In the genomic region with DNA sequence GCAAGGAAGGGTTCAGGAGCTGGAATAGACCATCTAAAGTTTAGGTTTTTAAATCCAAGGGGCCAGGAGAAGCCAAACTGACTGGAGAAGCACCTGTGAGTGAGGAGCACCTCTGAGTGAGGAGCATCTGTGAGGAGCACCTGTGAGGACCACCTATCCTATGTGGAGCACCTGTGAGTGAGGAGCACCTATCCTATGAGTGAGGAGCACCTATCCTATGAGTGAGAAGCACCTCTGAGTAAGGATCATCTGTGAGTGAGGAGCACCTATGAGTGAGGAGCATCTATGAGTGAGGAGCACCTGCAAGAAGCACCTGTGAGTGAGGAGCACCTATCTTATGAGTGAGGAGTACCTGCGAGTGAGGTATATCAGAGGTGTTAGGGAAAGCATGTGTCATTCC, we compare ENCODE assay signal across 38 cellular contexts. TPM values are rescaled to one million over a fixed set of nuclear protein-coding genes. Genes with fewer than 3 reads are reported as not detected.
"Had no signal": no experiment of that assay in that cellular context is flagged by ENCODE, and none has a peak within 500 bp of the region (broad histone marks: within the 10 kb centered on the region; RNA-seq: fewer than 3 reads in every experiment).

No MANE protein-coding gene starts in this region.

- H3K4me1 ChIP-seq: adrenal gland, body of pancreas, breast epithelium had no signal

- H3K4me3 ChIP-seq: adrenal gland, body of pancreas, breast epithelium had no signal

- H3K36me3 ChIP-seq: adrenal gland, brain microvascular endothelial cell, breast epithelium had no signal

- H3K27ac ChIP-seq: adrenal gland, body of pancreas, brain microvascular endothelial cell, breast epithelium, VCaP had no signal

- FAIRE-seq: astrocyte, TTC549 had no signal

- H3K9me3 ChIP-seq: adrenal gland, body of pancreas, breast epithelium had no signal

- H3K27me3 ChIP-seq: adrenal gland, body of pancreas, brain microvascular endothelial cell, breast epithelium had no signal

- DNase-seq: activated B cell treated with CpG ODN at 0.5 μM for 24 hours; activated CD4-positive, alpha-beta memory T cell treated with anti-CD3 and anti-CD28 coated beads for 36 hours; activated CD4-positive, alpha-beta T cell treated with anti-CD3 and anti-CD28 coated beads for 4 hours; activated CD4-positive, alpha-beta T cell treated with anti-CD3 and anti-CD28 coated beads, Interleukin-2, amount 10 ng/mL, durations not matched to agents 24 days and 14 days; activated CD4-positive, alpha-beta T cell treated with anti-CD3 and anti-CD28 coated beads, Interleukin-2, amount 50 U/mL, for 1 hour; activated CD4-positive, alpha-beta T cell treated with anti-CD3 and anti-CD28 coated beads, Interleukin-2, amount 50 U/mL, for 4 hours; activated CD4-positive, CD25-positive, alpha-beta regulatory T cell treated with anti-CD3 and anti-CD28 coated beads, Interleukin-2, amount 50 U/mL, for 72 hours; activated CD8-positive, alpha-beta memory T cell treated with anti-CD3 and anti-CD28 coated beads, Interleukin-2, amount 50 U/mL, for 4 hours; activated CD8-positive, alpha-beta T cell treated with anti-CD3 and anti-CD28 coated beads for 36 hours; activated effector memory CD4-positive, alpha-beta T cell treated with anti-CD3 and anti-CD28 coated beads, Interleukin-2, amount 50 U/mL, for 16 hours; activated gamma-delta T cell treated with Interleukin-2 at 50 U/mL for 16 hours; activated naive CD4-positive, alpha-beta T cell; activated naive CD4-positive, alpha-beta T cell treated with anti-CD3 and anti-CD28 coated beads for 36 hours; activated naive CD4-positive, alpha-beta T cell treated with anti-CD3 and anti-CD28 coated beads, Interleukin-2, amount 50 U/mL, for 16 hours; activated naive CD8-positive, alpha-beta T cell treated with anti-CD3 and anti-CD28 coated beads for 36 hours; activated T-cell treated with anti-CD3 and anti-CD28 coated beads for 4 hours; activated T-cell treated with anti-CD3 and anti-CD28 coated beads, Interleukin-2, amount 50 U/mL, for 1 hour; activated T-cell treated with anti-CD3 and anti-CD28 coated beads, Interleukin-2, amount 50 U/mL, for 4 hours; activated T-cell treated with anti-CD3 and anti-CD28 coated beads, Interleukin-2, amount 50 U/mL, for 72 hours; adrenal gland; amniotic stem cell; aorta; body of pancreas; brain microvascular endothelial cell; central memory CD4-positive, alpha-beta T cell; T-helper 1 cell; T-helper 2 cell; T-helper 9 cell had no signal

- ATAC-seq: activated CD8-positive, alpha-beta T cell treated with anti-CD3 and anti-CD28 coated beads for 36 hours; activated naive CD4-positive, alpha-beta T cell treated with anti-CD3 and anti-CD28 coated beads, Interleukin-2, amount 50 U/mL, for 72 hours; activated T-cell treated with anti-CD3 and anti-CD28 coated beads, Interleukin-2, amount 50 U/mL, for 4 hours; activated T-cell treated with anti-CD3 and anti-CD28 coated beads, Interleukin-2, amount 50 U/mL, for 72 hours; activated T-helper 17 cell treated with anti-CD3 and anti-CD28 coated beads, Interleukin-2, amount 50 U/mL, for 72 hours; body of pancreas had no signal

RNA-seq across cellular contexts. Expression of a gene that starts 8.0 kb away (rescaled TPM):
- total RNA-seq: activated B cell treated with CpG ODN at 0.5 μM for 24 hours; activated CD4-positive, alpha-beta memory T cell treated with anti-CD3 and anti-CD28 coated beads for 36 hours; activated CD4-positive, alpha-beta T cell treated with anti-CD3 and anti-CD28 coated beads, Interleukin-2, amount 10 ng/mL, durations not matched to agents 24 days and 14 days; activated CD8-positive, alpha-beta memory T cell treated with anti-CD3 and anti-CD28 coated beads for 36 hours; activated CD8-positive, alpha-beta T cell treated with anti-CD3 and anti-CD28 coated beads for 36 hours; activated naive CD4-positive, alpha-beta T cell treated with anti-CD3 and anti-CD28 coated beads for 36 hours; activated naive CD8-positive, alpha-beta T cell treated with anti-CD3 and anti-CD28 coated beads for 36 hours; activated T-cell treated with anti-CD3 and anti-CD28 coated beads, Interleukin-2, amount 50 U/mL, for 4 hours; activated T-helper 1 cell treated with anti-CD3 and anti-CD28 coated beads, Interleukin-12 subunit alpha, Interleukin-12 subunit beta, Interleukin-2, Interleukin-4 antibody, amounts not matched to agents 30 ng/mL and 10 ng/mL and 1 ng/mL, durations not matched to agents 14 hours and 24 hours and 36 hours; adrenal gland; aorta; astrocyte; body of pancreas; cardiac septum; cerebellum had no signal
- polyA plus RNA-seq: adrenal gland, aorta had no signal

RNA-seq across cellular contexts. Expression of a gene that starts 23.4 kb away (rescaled TPM):
- total RNA-seq: activated B cell treated with CpG ODN at 0.5 μM for 24 hours; activated CD4-positive, alpha-beta memory T cell treated with anti-CD3 and anti-CD28 coated beads for 36 hours; activated CD4-positive, alpha-beta T cell treated with anti-CD3 and anti-CD28 coated beads, Interleukin-2, amount 10 ng/mL, durations not matched to agents 24 days and 14 days; activated CD8-positive, alpha-beta memory T cell treated with anti-CD3 and anti-CD28 coated beads for 36 hours; activated CD8-positive, alpha-beta T cell treated with anti-CD3 and anti-CD28 coated beads for 36 hours; activated naive CD4-positive, alpha-beta T cell treated with anti-CD3 and anti-CD28 coated beads for 36 hours; activated naive CD4-positive, alpha-beta T cell treated with anti-CD3 and anti-CD28 coated beads, Interleukin-2, amount 50 U/mL, for 72 hours; activated naive CD8-positive, alpha-beta T cell treated with anti-CD3 and anti-CD28 coated beads for 36 hours; activated T-cell treated with anti-CD3 and anti-CD28 coated beads, Interleukin-2, amount 50 U/mL, for 4 hours; activated T-cell treated with anti-CD3 and anti-CD28 coated beads, Interleukin-2, amount 50 U/mL, for 72 hours; activated T-helper 1 cell treated with anti-CD3 and anti-CD28 coated beads, Interleukin-12 subunit alpha, Interleukin-12 subunit beta, Interleukin-2, Interleukin-4 antibody, amounts not matched to agents 30 ng/mL and 10 ng/mL and 1 ng/mL, durations not matched to agents 14 hours and 24 hours and 36 hours; activated T-helper 17 cell treated with anti-CD3 and anti-CD28 coated beads, Interleukin-2, amount 50 U/mL, for 72 hours; aorta; astrocyte; body of pancreas; cardiac septum had no signal
- polyA plus RNA-seq: aorta had no signal

RNA-seq across cellular contexts. Expression of a gene that starts 50.8 kb away (rescaled TPM):
- total RNA-seq: activated B cell treated with CpG ODN at 0.5 μM for 24 hours; activated CD4-positive, alpha-beta memory T cell treated with anti-CD3 and anti-CD28 coated beads for 36 hours; activated CD4-positive, alpha-beta T cell treated with anti-CD3 and anti-CD28 coated beads, Interleukin-2, amount 10 ng/mL, durations not matched to agents 24 days and 14 days; activated CD8-positive, alpha-beta memory T cell treated with anti-CD3 and anti-CD28 coated beads for 36 hours; activated CD8-positive, alpha-beta T cell treated with anti-CD3 and anti-CD28 coated beads for 36 hours; activated naive CD4-positive, alpha-beta T cell treated with anti-CD3 and anti-CD28 coated beads for 36 hours; activated naive CD4-positive, alpha-beta T cell treated with anti-CD3 and anti-CD28 coated beads, Interleukin-2, amount 50 U/mL, for 72 hours; activated naive CD8-positive, alpha-beta T cell treated with anti-CD3 and anti-CD28 coated beads for 36 hours; activated T-cell treated with anti-CD3 and anti-CD28 coated beads, Interleukin-2, amount 50 U/mL, for 4 hours; activated T-cell treated with anti-CD3 and anti-CD28 coated beads, Interleukin-2, amount 50 U/mL, for 72 hours; activated T-helper 1 cell treated with anti-CD3 and anti-CD28 coated beads, Interleukin-12 subunit alpha, Interleukin-12 subunit beta, Interleukin-2, Interleukin-4 antibody, amounts not matched to agents 30 ng/mL and 10 ng/mL and 1 ng/mL, durations not matched to agents 14 hours and 24 hours and 36 hours; adrenal gland; aorta; astrocyte; body of pancreas; breast epithelium; cardiac septum; cerebellum had no signal
- polyA plus RNA-seq: adrenal gland, aorta had no signal

RNA-seq across cellular contexts. Expression of a gene that starts 53.7 kb away (rescaled TPM):
- total RNA-seq: activated B cell treated with CpG ODN at 0.5 μM for 24 hours; activated CD4-positive, alpha-beta memory T cell treated with anti-CD3 and anti-CD28 coated beads for 36 hours; activated CD4-positive, alpha-beta T cell treated with anti-CD3 and anti-CD28 coated beads, Interleukin-2, amount 10 ng/mL, durations not matched to agents 24 days and 14 days; activated CD8-positive, alpha-beta memory T cell treated with anti-CD3 and anti-CD28 coated beads for 36 hours; activated CD8-positive, alpha-beta T cell treated with anti-CD3 and anti-CD28 coated beads for 36 hours; activated naive CD4-positive, alpha-beta T cell treated with anti-CD3 and anti-CD28 coated beads for 36 hours; activated naive CD4-positive, alpha-beta T cell treated with anti-CD3 and anti-CD28 coated beads, Interleukin-2, amount 50 U/mL, for 72 hours; activated naive CD8-positive, alpha-beta T cell treated with anti-CD3 and anti-CD28 coated beads for 36 hours; activated T-cell treated with anti-CD3 and anti-CD28 coated beads, Interleukin-2, amount 50 U/mL, for 4 hours; activated T-cell treated with anti-CD3 and anti-CD28 coated beads, Interleukin-2, amount 50 U/mL, for 72 hours; activated T-helper 1 cell treated with anti-CD3 and anti-CD28 coated beads, Interleukin-12 subunit alpha, Interleukin-12 subunit beta, Interleukin-2, Interleukin-4 antibody, amounts not matched to agents 30 ng/mL and 10 ng/mL and 1 ng/mL, durations not matched to agents 14 hours and 24 hours and 36 hours; adrenal gland; aorta; astrocyte; body of pancreas; cardiac septum; cerebellum had no signal
- polyA plus RNA-seq: adrenal gland, aorta had no signal

RNA-seq across cellular contexts. Expression of a gene that starts 54.9 kb away (rescaled TPM):
- total RNA-seq: activated B cell treated with CpG ODN at 0.5 μM for 24 hours; activated CD4-positive, alpha-beta memory T cell treated with anti-CD3 and anti-CD28 coated beads for 36 hours; activated CD4-positive, alpha-beta T cell treated with anti-CD3 and anti-CD28 coated beads, Interleukin-2, amount 10 ng/mL, durations not matched to agents 24 days and 14 days; activated CD8-positive, alpha-beta memory T cell treated with anti-CD3 and anti-CD28 coated beads for 36 hours; activated CD8-positive, alpha-beta T cell treated with anti-CD3 and anti-CD28 coated beads for 36 hours; activated naive CD4-positive, alpha-beta T cell treated with anti-CD3 and anti-CD28 coated beads for 36 hours; activated naive CD4-positive, alpha-beta T cell treated with anti-CD3 and anti-CD28 coated beads, Interleukin-2, amount 50 U/mL, for 72 hours; activated naive CD8-positive, alpha-beta T cell treated with anti-CD3 and anti-CD28 coated beads for 36 hours; activated T-cell treated with anti-CD3 and anti-CD28 coated beads, Interleukin-2, amount 50 U/mL, for 4 hours; activated T-cell treated with anti-CD3 and anti-CD28 coated beads, Interleukin-2, amount 50 U/mL, for 72 hours; activated T-helper 1 cell treated with anti-CD3 and anti-CD28 coated beads, Interleukin-12 subunit alpha, Interleukin-12 subunit beta, Interleukin-2, Interleukin-4 antibody, amounts not matched to agents 30 ng/mL and 10 ng/mL and 1 ng/mL, durations not matched to agents 14 hours and 24 hours and 36 hours; activated T-helper 17 cell treated with anti-CD3 and anti-CD28 coated beads, Interleukin-2, amount 50 U/mL, for 72 hours; adrenal gland; aorta; astrocyte; body of pancreas; breast epithelium; cardiac septum; cerebellum had no signal
- polyA plus RNA-seq: adrenal gland, aorta had no signal
